1 cellular context compared by ENCODE assay signal in the genomic region with DNA sequence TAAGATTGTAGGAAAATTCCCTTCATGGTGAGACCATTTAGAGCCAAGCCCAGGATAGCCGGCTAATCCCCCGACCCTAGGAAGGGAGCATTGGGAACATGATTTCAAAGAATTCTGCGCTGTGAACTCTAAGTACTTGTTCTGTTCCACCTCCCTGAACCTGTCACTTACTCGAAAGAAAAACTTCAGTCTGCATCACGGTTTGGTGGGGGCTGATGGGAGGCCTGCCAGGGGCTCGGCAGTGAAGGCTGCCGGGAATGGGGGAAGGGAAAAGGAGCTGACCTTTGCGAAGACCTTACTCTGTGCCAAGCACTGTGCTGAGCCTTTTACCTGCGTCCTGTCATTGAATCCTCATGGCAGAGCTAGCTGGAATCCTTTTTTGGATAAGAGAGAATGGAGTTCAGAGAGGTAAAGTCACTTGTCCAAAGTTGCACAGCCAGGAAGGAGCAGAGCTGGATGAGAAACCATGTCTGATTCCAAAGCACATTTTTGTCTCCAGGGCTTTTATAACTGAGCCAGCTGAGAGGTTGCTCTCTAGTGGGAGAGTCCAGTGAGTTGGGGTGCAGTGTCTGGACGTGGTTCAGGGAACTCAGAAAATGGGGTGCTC.
TF ChIP-seq lines count a peak whose summit lies in the region.

No MANE protein-coding gene starts in this region.

TF ChIP-seq in IMR-90, 13 proteins besides CTCF, POLR2A, EP300 and RAD21:
- TF ChIP-seq CHD1 (IDR thresholded peaks at IDR 0.05; ENCODE audit: low read depth, low read length), result no peak
- TF ChIP-seq NFE2L2 (IDR thresholded peaks at IDR 0.05; ENCODE audit: low read depth, low read length), result no peak
TF ChIP-seq in IMR-90: peak in this region for 0.
